ENCODE assay signal across 1 cellular context in genomic region chr2:230664128-230664527, GRCh38.
TF ChIP-seq lines count a peak whose summit lies in the region.

No MANE protein-coding gene starts in this region.

TF ChIP-seq in GM12878, 131 proteins besides CTCF, POLR2A, EP300 and RAD21 (continued from another document):
- TF ChIP-seq CUX1 (IDR thresholded peaks at IDR 0.05; ENCODE audit: insufficient replicate concordance, low read depth, low read length), result peak; percentile 28
- no peak for TF ChIP-seq NRF1 (conservative IDR thresholded peaks at IDR 0.05; ENCODE audit: low read depth, low read length)
- peak; percentile 29; the same call in 1 of the 2 replicates for TF ChIP-seq NBN (IDR thresholded peaks at IDR 0.05)
- peak; percentile 76; the same call in 1 of the 2 replicates for TF ChIP-seq HDGF (IDR thresholded peaks at IDR 0.05)
- TF ChIP-seq GATAD2B (conservative IDR thresholded peaks at IDR 0.05; ENCODE audit: low read depth), result peak; percentile 87
- 0 out of 2 replicates have a peak, but pooled peaks have one; percentile 12 for TF ChIP-seq DPF2 (IDR thresholded peaks at IDR 0.05)
- TF ChIP-seq CHD4 (IDR thresholded peaks at IDR 0.05), result no peak
- no peak for TF ChIP-seq ESRRA (IDR thresholded peaks at IDR 0.05; ENCODE audit: low read length)
- peak; percentile 22; the same call in 1 of the 2 replicates for TF ChIP-seq ZNF687 (IDR thresholded peaks at IDR 0.05)
- TF ChIP-seq MYB (IDR thresholded peaks at IDR 0.05; ENCODE audit: borderline replicate concordance, low read depth, low read length), result no peak
- no peak for TF ChIP-seq ZNF622 (IDR thresholded peaks at IDR 0.05)
- 0 out of 2 replicates have a peak, but pooled peaks have one; percentile 46 for TF ChIP-seq IRF4 (IDR thresholded peaks at IDR 0.05; ENCODE audit: low read depth, low read length)
- peak; percentile 41; the same call in 1 of the 2 replicates for TF ChIP-seq BACH1 (IDR thresholded peaks at IDR 0.05; ENCODE audit: borderline replicate concordance)
- TF ChIP-seq MEF2B (IDR thresholded peaks at IDR 0.05; ENCODE audit: partially characterized antibody, poor library complexity, severe bottlenecking), result peak; percentile 55
- TF ChIP-seq SP1 (IDR thresholded peaks at IDR 0.05; ENCODE audit: low read depth, low read length), result peak; percentile 13
